In the genomic region with DNA sequence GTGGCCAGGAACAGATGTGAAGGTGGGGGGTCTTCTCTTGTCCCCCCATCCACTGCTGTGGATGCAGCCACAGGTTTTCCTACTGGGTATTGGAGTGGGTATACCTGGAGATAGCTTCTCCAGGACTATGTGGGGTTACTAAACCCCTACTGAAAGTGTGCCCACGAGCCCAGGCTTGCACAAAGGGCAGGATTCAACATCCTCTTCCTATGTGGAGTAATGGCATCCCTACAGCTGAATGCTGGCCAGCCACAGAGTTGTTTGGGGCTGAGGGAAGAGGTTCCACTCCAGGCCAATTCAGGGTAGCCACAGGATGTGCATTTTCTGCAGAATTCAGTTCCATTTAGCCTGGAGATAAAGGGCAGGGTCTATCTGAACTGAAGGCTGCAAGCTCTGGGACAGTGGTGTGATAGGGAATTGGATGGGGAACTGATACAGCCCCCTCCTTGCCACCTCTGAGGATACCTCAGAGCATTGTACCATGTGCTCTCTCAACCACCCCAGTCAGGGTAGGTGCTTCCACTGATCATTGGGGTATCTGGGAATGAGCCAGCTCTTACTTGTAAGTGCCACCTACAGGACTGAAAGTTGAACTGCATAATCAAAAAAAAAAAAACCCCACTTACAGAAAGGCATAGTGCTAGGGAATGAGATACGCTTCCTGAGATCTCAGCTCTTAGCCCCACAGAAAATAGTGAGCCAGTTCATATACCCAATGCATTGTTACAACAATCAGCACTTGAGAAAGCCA, we compare ENCODE assay signal across 9 cellular contexts.
A peak's percentile ranks its signal among the peaks of the same experiment; 100 is the strongest.
DNase-seq lines count a peak whose midpoint lies in the region; ATAC-seq and TF ChIP-seq lines count a peak whose summit lies in the region.
"Had no signal": no experiment of that assay in that cellular context is flagged by ENCODE, and none has a peak within 500 bp of the region (broad histone marks: within the 10 kb centered on the region; RNA-seq: fewer than 3 reads in every experiment).

No MANE protein-coding gene starts in this region.

- H3K27me3 ChIP-seq in NT2/D1 (ENCODE audit: insufficient read depth, insufficient read length), result no peaks in the 10 kb centered on the region
- H3K27me3 ChIP-seq in foreskin keratinocyte, result no peaks in the 10 kb centered on the region
- H3K27me3 ChIP-seq in HAP-1 (ENCODE audit: low read depth), result no peaks in the 10 kb centered on the region

- H3K4me3 ChIP-seq in NT2/D1 (ENCODE audit: insufficient read length, low read depth), result no peak overlapping the region
- no peak overlapping the region for H3K4me3 ChIP-seq in HAP-1

- H3K27ac ChIP-seq in foreskin keratinocyte, result peak overlapping the region; percentile 10

- intact Hi-C loops in CD14-positive monocyte (cut with micrococcal nuclease), result no loop called here

- H3K36me3 ChIP-seq in NT2/D1 (ENCODE audit: insufficient read depth, insufficient read length, low read length), result no peaks in the 10 kb centered on the region
- H3K36me3 ChIP-seq in HAP-1 (replicated peaks), result no peaks in the 10 kb centered on the region

- TF ChIP-seq CTCF in CD14-positive monocyte (IDR thresholded peaks at IDR 0.05) (peak; percentile 62), foreskin keratinocyte (conservative IDR thresholded peaks at IDR 0.05) (peak; percentile 61)

- ATAC-seq in GM21515 (IDR thresholded peaks at IDR 0.05; ENCODE audit: unreplicated experiment) (peak; percentile 51), foreskin keratinocyte (peak; percentile 56), GM19463 (IDR thresholded peaks at IDR 0.05; ENCODE audit: unreplicated experiment) (no peak)

- H3K4me3 Mint-ChIP-seq in CD14-positive monocyte, result no peak overlapping the region
- H3K4me3 Mint-ChIP-seq: brain had no signal

- peaks cover 0 to 3% (median 0%) of the 10 kb centered on the region in 7 donors for H3K9me3 Mint-ChIP-seq in CD14-positive monocyte

- H3K9me3 ChIP-seq in NT2/D1 (ENCODE audit: insufficient read depth, low read length) (no peaks in the 10 kb centered on the region), HAP-1 (no peaks in the 10 kb centered on the region)

- H3K4me1 ChIP-seq in NT2/D1 (ENCODE audit: insufficient read depth, insufficient read length) (no peaks in the 10 kb centered on the region), foreskin keratinocyte (peaks cover 9% of the 10 kb centered on the region), HAP-1 (peaks cover 3% of the 10 kb centered on the region; the same call in 1 of the 2 replicates)

- DNase-seq in CD14-positive monocyte (ENCODE audit: low spot score), result no peak
- DNase-seq in NT2/D1 (ENCODE audit: low read depth, low spot score), result peak; percentile 27
- peak in 1 of 2 donors; percentile 58 for DNase-seq in foreskin keratinocyte
- no peak for DNase-seq in NCI-H2029 treated with DMSO at 0.1 percent for 48 hours (lab: John Stamatoyannopoulos, UW)
- DNase-seq in GM19240 (ENCODE audit: insufficient read length, low spot score), result no peak
- DNase-seq in HAP-1 (ENCODE audit: low spot score in 2 of 2), result no peak

- peaks cover 0 to 2% (median 0%) of the 10 kb centered on the region in 3 donors for H3K27me3 Mint-ChIP-seq in CD14-positive monocyte (ENCODE audit: low read depth in 3 of 3)
- H3K27me3 Mint-ChIP-seq: brain had no signal

- H3K9ac ChIP-seq in NT2/D1 (ENCODE audit: insufficient read length, low read depth), result no peak overlapping the region

- peaks cover 22% of the 10 kb centered on the region for H3K4me1 Mint-ChIP-seq in CD14-positive monocyte
- H3K4me1 Mint-ChIP-seq: brain had no signal

- H3K36me3 Mint-ChIP-seq in CD14-positive monocyte, result no peaks in the 10 kb centered on the region
- H3K36me3 Mint-ChIP-seq: brain had no signal

- in situ Hi-C loops in HAP-1 (cut with MboI; ENCODE audit: low sequenced_read_pairs), result no loop called here

- no peak overlapping the region for H3K27ac Mint-ChIP-seq in CD14-positive monocyte
- H3K27ac Mint-ChIP-seq: brain had no signal
